Comparison of ENCODE assay signal across 11 cellular contexts in genomic region chr2:64640153-64641044, GRCh38. TPM values are rescaled to one million over a fixed set of nuclear protein-coding genes. Genes with fewer than 3 reads are reported as not detected.
DNase-seq lines count a peak whose midpoint lies in the region; ATAC-seq, FAIRE-seq and TF ChIP-seq lines count a peak whose summit lies in the region.
"Had no signal": no experiment of that assay in that cellular context is flagged by ENCODE, and none has a peak within 500 bp of the region (broad histone marks: within the 10 kb centered on the region; RNA-seq: fewer than 3 reads in every experiment).

No MANE protein-coding gene starts in this region.

- H2AFZ ChIP-seq in GM12878 (ENCODE audit: control insufficient read depth, low read depth, low read length), result no peak overlapping the region

- no peaks in the 10 kb centered on the region for H3K27me3 ChIP-seq in CD8-positive, alpha-beta T cell (ENCODE audit: insufficient read depth, low read length)
- H3K27me3 ChIP-seq in HUES6 (ENCODE audit: control insufficient read depth, insufficient read depth, low read length), result peaks cover 24% of the 10 kb centered on the region
- H3K27me3 ChIP-seq in GM12878 (replicated peaks in 1 of 2; ENCODE audit: control insufficient read depth in 2 of 2, insufficient read depth in 2 of 2, low read length in 1 of 2), result no peaks in the 10 kb centered on the region
- no peaks in the 10 kb centered on the region for H3K27me3 ChIP-seq in muscle layer of colon (ENCODE audit: control insufficient read depth in 1 of 2, insufficient read depth in 2 of 2, low read length in 2 of 2)
- no peaks in the 10 kb centered on the region for H3K27me3 ChIP-seq in Peyer's patch
- H3K27me3 ChIP-seq: left lung had no signal

- BruUV-seq in GM12878 (replicated peaks; lab: Mats Ljungman, UMichigan), result no TSS peak

- no peaks in the 10 kb centered on the region for H3K9me3 ChIP-seq in CD8-positive, alpha-beta T cell (ENCODE audit: low read length)
- H3K9me3 ChIP-seq in HUES6 (ENCODE audit: control insufficient read depth, insufficient read depth, low read depth, low read length) (no peaks in the 10 kb centered on the region), GM12878 (replicated peaks; ENCODE audit: control insufficient read depth, insufficient read depth, low read length) (no peaks in the 10 kb centered on the region), muscle layer of colon (ENCODE audit: low read length) (no peaks in the 10 kb centered on the region), Peyer's patch (no peaks in the 10 kb centered on the region)
- H3K9me3 ChIP-seq: left lung had no signal

- H3K36me3 ChIP-seq in CD8-positive, alpha-beta T cell (ENCODE audit: insufficient read depth, low read length), result peaks cover 9% of the 10 kb centered on the region
- H3K36me3 ChIP-seq in HUES6 (ENCODE audit: control insufficient read depth, insufficient read depth, low read length), result peaks cover 12% of the 10 kb centered on the region
- H3K36me3 ChIP-seq in GM12878 (ENCODE audit: control insufficient read depth in 2 of 2, insufficient read depth in 2 of 2, low read length in 1 of 2), result peaks cover 13 to 17% of the 10 kb centered on the region in 2 experiments
- H3K36me3 ChIP-seq in muscle layer of colon (ENCODE audit: insufficient read depth, low read length), result peaks cover 8% of the 10 kb centered on the region
- peaks cover 0 to 12% (median 0%) of the 10 kb centered on the region in 3 donors for H3K36me3 ChIP-seq in Peyer's patch

- H3K4me1 Mint-ChIP-seq in CD8-positive, alpha-beta T cell (ENCODE audit: low read depth), result peaks cover 97% of the 10 kb centered on the region

- peaks cover 100% of the 10 kb centered on the region for H3K79me2 ChIP-seq in GM12878 (ENCODE audit: control insufficient read depth, insufficient read depth, low read length)

- POLR2A ChIA-PET in CD8-positive, alpha-beta T cell (lab: Charles Lee), result interaction anchor here (0.6 to 1.4 kb wide), 3 partner anchors 12 to 696 kb away, joined by 3 to 4 read pairs (median 4); partner anchors contain the start of gene SERTAD2
- POLR2A ChIA-PET in GM12878 (lab: Charles Lee), result interaction anchor here (0.7 to 10.0 kb wide), 5 partner anchors 12 to 191 kb away, joined by 3 to 131 read pairs (median 7); partner anchors contain the start of gene SERTAD2

- peak in 1 of 7 experiments; percentile 42 for DNase-seq in CD8-positive, alpha-beta T cell
- DNase-seq in GM12878 (ENCODE audit: low read depth, low spot score) (no peak), GM20000 (ENCODE audit: low spot score) (no peak), inferior parietal cortex (ENCODE audit: extremely low spot score) (no peak), sciatic nerve (ENCODE audit: low spot score) (no peak), Peyer's patch (no peak)
- DNase-seq: NCI-H1436, RPMI8226 had no signal

- RAD21 ChIA-PET in GM12878 (lab: Charles Lee; ENCODE audit: unreplicated experiment), result interaction anchor here (0.6 to 4.8 kb wide), 11 partner anchors 10 to 310 kb away, joined by 3 to 36 read pairs (median 3); partner anchors contain the start of gene SERTAD2

- H3K27ac Mint-ChIP-seq in CD8-positive, alpha-beta T cell, result peak overlapping the region; percentile 52

- peaks cover 77% of the 10 kb centered on the region for H3K4me1 ChIP-seq in CD8-positive, alpha-beta T cell (ENCODE audit: insufficient read depth, low read length)
- H3K4me1 ChIP-seq in HUES6 (ENCODE audit: control insufficient read depth, insufficient read depth, low read length) (peaks cover 67% of the 10 kb centered on the region), GM12878 (ENCODE audit: control insufficient read depth, insufficient read depth, low read length) (peaks cover 81% of the 10 kb centered on the region), muscle layer of colon (ENCODE audit: insufficient read depth, low read length) (peaks cover 36% of the 10 kb centered on the region), Peyer's patch (peaks cover 0 to 37% (median 20%) of the 10 kb centered on the region in 4 donors)

- in situ Hi-C loops in GM12878 (cut with MboI), result loop anchor here (5.0 to 10.0 kb wide), 2 partner anchors 194 to 222 kb away; no protein-coding TSS in a partner anchor

- peaks cover 20% of the 10 kb centered on the region for H3K36me3 Mint-ChIP-seq in CD8-positive, alpha-beta T cell

- no peak overlapping the region for H3K4me3 ChIP-seq in CD8-positive, alpha-beta T cell (ENCODE audit: low read depth, low read length)
- H3K4me3 ChIP-seq in HUES6 (ENCODE audit: low read depth, low read length), result peak overlapping the region; percentile 6; the same call in 1 of the 2 replicates
- H3K4me3 ChIP-seq in GM12878, result peak overlapping the region; percentile 7; the same call in 1 of the 2 replicates
- H3K4me3 ChIP-seq in muscle layer of colon (ENCODE audit: low read depth in 1 of 2, low read length in 2 of 2), result no peak overlapping the region
- no peak overlapping the region for H3K4me3 ChIP-seq in Peyer's patch
- H3K4me3 ChIP-seq: left lung had no signal

- TF ChIP-seq CTCF in CD8-positive, alpha-beta T cell (IDR thresholded peaks at IDR 0.05), result no peak
- no peak for TF ChIP-seq CTCF in GM12878 (IDR thresholded peaks at IDR 0.05 in 2 of 3, conservative IDR thresholded peaks at IDR 0.05 in 1 of 3; ENCODE audit: control insufficient read depth in 2 of 3, extremely low read depth in 1 of 3, insufficient read depth in 1 of 3, low read depth in 3 of 3, low read length in 3 of 3)
- no peak for TF ChIP-seq CTCF in GM20000 (IDR thresholded peaks at IDR 0.05; ENCODE audit: extremely low read depth, missing control alignments)
- TF ChIP-seq CTCF in Peyer's patch (IDR thresholded peaks at IDR 0.05), result no peak

- SMC1A ChIA-PET in GM12878 (lab: Charles Lee; ENCODE audit: uncharacterized antibody, unreplicated experiment), result interaction anchor here (0.7 to 33.0 kb wide), 12 partner anchors 8 to 192 kb away, joined by 3 to 945 read pairs (median 3); partner anchors contain the start of gene SERTAD2

- ATAC-seq in CD8-positive, alpha-beta T cell, result no peak
- ATAC-seq in GM12878 (no peak), sciatic nerve (no peak)
- ATAC-seq: left lung had no signal

- H3K4me2 ChIP-seq in GM12878 (ENCODE audit: control insufficient read depth, insufficient read depth), result peak overlapping the region; percentile 63

- CTCF ChIA-PET in CD8-positive, alpha-beta T cell (lab: Charles Lee), result interaction anchor here (1.1 to 13.6 kb wide), 7 partner anchors 12 to 233 kb away, joined by 3 to 92 read pairs (median 3); partner anchors contain the start of gene SERTAD2
- CTCF ChIA-PET in GM12878 (lab: Yijun Ruan, JAX), result interaction anchor here (1.2 to 3.1 kb wide), 11 partner anchors 12 to 310 kb away, joined by 3 to 18 read pairs (median 4); no protein-coding TSS in a partner anchor

- WGBS in GM12878 (ENCODE audit: insufficient coverage, insufficient replicate concordance, low lambda C conversion rate, missing lambda C conversion rate), result 36% methylated on average over 12 of the region's 12 CpGs

- FAIRE-seq in GM12878 (lab: Jason Lieb, UNC), result no peak

- H3K9me3 Mint-ChIP-seq in CD8-positive, alpha-beta T cell, result no peaks in the 10 kb centered on the region

- TF ChIP-seq POLR2A in GM12878 (IDR thresholded peaks at IDR 0.05; ENCODE audit: low read depth, low read length) (no peak), Peyer's patch (IDR thresholded peaks at IDR 0.05) (no peak)

- intact Hi-C loops in CD8-positive, alpha-beta T cell (cut with DNase I, micrococcal nuclease), result loop anchor here in 1 of 2 experiments (5.0 to 10.0 kb wide), 2 partner anchors 316 to 417 kb away; partner anchors contain the start of gene CEP68
- intact Hi-C loops in GM12878 (cut with micrococcal nuclease; ENCODE audit: unreplicated experiment) (no loop called here), sciatic nerve (cut with DNase I) (no loop called here)

- H4K20me1 ChIP-seq in GM12878 (ENCODE audit: control insufficient read depth, insufficient read depth), result no peaks in the 10 kb centered on the region

- no peak for TF ChIP-seq EP300 in GM12878 (IDR thresholded peaks at IDR 0.05; ENCODE audit: borderline replicate concordance in 1 of 2, control insufficient read depth in 1 of 2, low read depth in 2 of 2, low read length in 2 of 2)

- no peak overlapping the region for H3K9ac ChIP-seq in HUES6 (ENCODE audit: low read length)
- H3K9ac ChIP-seq in GM12878 (ENCODE audit: control insufficient read depth, insufficient read depth, low read length), result peak overlapping the region; percentile 11
- H3K9ac ChIP-seq in muscle layer of colon (ENCODE audit: low read length), result peak overlapping the region; percentile 14

- no peak for TF ChIP-seq RAD21 in GM12878 (IDR thresholded peaks at IDR 0.05; ENCODE audit: insufficient read depth, low read depth, low read length)

- H3K4me3 Mint-ChIP-seq in CD8-positive, alpha-beta T cell, result peak overlapping the region; percentile 3

- H3K27ac ChIP-seq in CD8-positive, alpha-beta T cell (ENCODE audit: low read depth, low read length), result no peak overlapping the region
- H3K27ac ChIP-seq in HUES6 (ENCODE audit: low read depth, low read length), result no peak overlapping the region
- H3K27ac ChIP-seq in GM12878 (ENCODE audit: control insufficient read depth, insufficient read depth), result peak overlapping the region; percentile 95
- H3K27ac ChIP-seq in muscle layer of colon (ENCODE audit: low read depth, low read length), result no peak overlapping the region
- peak overlapping the region in 1 of 4 donors; percentile 50 for H3K27ac ChIP-seq in Peyer's patch

- H3K27me3 Mint-ChIP-seq in CD8-positive, alpha-beta T cell (ENCODE audit: low read depth), result no peaks in the 10 kb centered on the region

TF ChIP-seq in GM12878, 131 proteins besides CTCF, POLR2A, EP300 and RAD21 (continues in another document):
- no peak for TF ChIP-seq HDAC6 (IDR thresholded peaks at IDR 0.05; ENCODE audit: unreplicated experiment)

RNA-seq across cellular contexts. Expression of gene SERTAD2, which starts 13.3 kb away (rescaled TPM):
- 10 to 100 TPM; 47.5 to 48.8 TPM for total RNA-seq in CD8-positive, alpha-beta T cell
- 31.9 and 37.0 TPM in 2 replicates for total RNA-seq in GM12878 (2013; cell fraction: nucleolus; rRNA removed)
- total RNA-seq in GM12878 (2014; rRNA removed) (11.5 and 14.4 TPM in 2 replicates), GM12878 (2014; rRNA removed; fragmentation: Illumina TruSeq; extraction: Trizol) (12.0 and 12.5 TPM in 2 replicates), GM12878 (2021) (27.8 and 28.5 TPM in 2 replicates), sciatic nerve (25.5 TPM), Peyer's patch (10 to 100 TPM in 1 of 4 donors, 1 to 10 TPM in 3; 8.7 to 10.3 (median 9.8) TPM)
- 27.5 TPM for polyA plus RNA-seq in GM12878 (2011; ENCODE audit: low read depth)
- polyA plus RNA-seq in GM12878 (2011; rRNA removed) (22.5 and 23.5 TPM in 2 replicates), GM12878 (2014; fragmentation: Illumina TruSeq; extraction: Trizol) (24.8 and 25.0 TPM in 2 replicates), GM12878 (2014; fragmentation: Nextera tagmentation; extraction: Ambion mirVana) (1 to 10 TPM; 7.9 TPM), GM12878 (2014; rRNA removed) (28.6 and 28.7 TPM in 2 replicates), GM12878 (2016; fragmentation: Nextera tagmentation; extraction: Ambion mirVana) (10 to 100 TPM; 19.4 to 20.8 TPM)
- 27.5 and 27.6 TPM in 2 replicates for polyA plus RNA-seq in GM12878 (2011; cell fraction: cytosol; rRNA removed)
- polyA plus RNA-seq in GM12878 (2011; cell fraction: nucleus; rRNA removed), result 30.6 and 44.1 TPM in 2 replicates
- polyA plus RNA-seq in GM12878 (2012), result 19.6 and 29.4 TPM in 2 replicates
- polyA minus RNA-seq in GM12878 (2011; rRNA and poly(A)+ RNA removed), result 30.0 and 30.9 TPM in 2 replicates
- 20.3 and 32.3 TPM in 2 replicates for polyA minus RNA-seq in GM12878 (2011; cell fraction: cytosol; rRNA and poly(A)+ RNA removed)
- 59.5 and 130 TPM in 2 replicates for polyA minus RNA-seq in GM12878 (2011; cell fraction: nucleus; rRNA and poly(A)+ RNA removed)

Comparison
In these comparisons a context has a peak if more than half of its experiments do, and no peak if none do; other contexts are left out.
1. H3K4me3 ChIP-seq: peak in HUES6 (single experiment) and GM12878 (single experiment); none in CD8-positive, alpha-beta T cell (single experiment), muscle layer of colon (0 of 2) and Peyer's patch (0 of 4).